2 cellular contexts compared by ENCODE assay signal in genomic region chr12:104576178-104576778, GRCh38.
A peak's percentile ranks its signal among the peaks of the same experiment; 100 is the strongest.
TF ChIP-seq lines count a peak whose summit lies in the region.

No MANE protein-coding gene starts in this region.

TF ChIP-seq in HepG2, 621 proteins besides CTCF, POLR2A, EP300 and RAD21:
- TF ChIP-seq ZNF629 (CRISPR knock-in tag; conservative IDR thresholded peaks at IDR 0.05): peak; percentile 69
- no peak for TF ChIP-seq ZXDC (CRISPR knock-in tag; IDR thresholded peaks at IDR 0.05)

TF ChIP-seq in K562, 482 proteins besides CTCF, POLR2A, EP300 and RAD21 (continues in another document):
- no peak for TF ChIP-seq ZNF766 (CRISPR knock-in tag; conservative IDR thresholded peaks at IDR 0.05)
- no peak for TF ChIP-seq RBM39 (optimal IDR thresholded peaks at IDR 0.05; ENCODE audit: low read depth, low read length)
- TF ChIP-seq ARID4B (CRISPR knock-in tag; IDR thresholded peaks at IDR 0.05): no peak
- no peak for TF ChIP-seq KAT7 (CRISPR knock-in tag; IDR thresholded peaks at IDR 0.05; ENCODE audit: borderline replicate concordance)
- TF ChIP-seq SRSF1 (IDR thresholded peaks at IDR 0.05; ENCODE audit: low read depth, low read length): no peak
- TF ChIP-seq KDM1A (IDR thresholded peaks at IDR 0.05): peak; percentile 85 to 94
- peak; percentile 97 for TF ChIP-seq BCOR (IDR thresholded peaks at IDR 0.05)
- peak in 1 of 2 experiments; percentile 91; a peak in 3 of 4 replicates for TF ChIP-seq RCOR1 (IDR thresholded peaks at IDR 0.05; ENCODE audit: borderline replicate concordance in 1 of 2, low read depth in 2 of 2, low read length in 2 of 2)
- TF ChIP-seq CEBPG (CRISPR knock-in tag; IDR thresholded peaks at IDR 0.05): no peak
- TF ChIP-seq CEBPG (tag; conservative IDR thresholded peaks at IDR 0.05 in 1 of 2, IDR thresholded peaks at IDR 0.05 in 1 of 2): no peak
- TF ChIP-seq ZNF184 (CRISPR knock-in tag; IDR thresholded peaks at IDR 0.05): no peak
- TF ChIP-seq HNRNPH1 (optimal IDR thresholded peaks at IDR 0.05; ENCODE audit: low read depth, low read length): no peak
- TF ChIP-seq ADNP (tag; IDR thresholded peaks at IDR 0.05): peak; percentile 99
- TF ChIP-seq NR4A1 (CRISPR knock-in tag; IDR thresholded peaks at IDR 0.05): no peak
- no peak for TF ChIP-seq NR4A1 (tag; IDR thresholded peaks at IDR 0.05)
- no peak for TF ChIP-seq NELFE (IDR thresholded peaks at IDR 0.05; ENCODE audit: insufficient read depth, insufficient read length)
- no peak for TF ChIP-seq ZNF280A (IDR thresholded peaks at IDR 0.05; ENCODE audit: low read depth, partially characterized antibody)
- TF ChIP-seq ASH1L (IDR thresholded peaks at IDR 0.05; ENCODE audit: borderline replicate concordance, low read depth, partially characterized antibody): no peak
- no peak for TF ChIP-seq CBFA2T3 (IDR thresholded peaks at IDR 0.05)
- no peak for TF ChIP-seq TCF3 (CRISPR knock-in tag; IDR thresholded peaks at IDR 0.05)
- TF ChIP-seq HDGF (IDR thresholded peaks at IDR 0.05): peak; percentile 74; the same call in 1 of the 2 replicates
- TF ChIP-seq MCM5 (IDR thresholded peaks at IDR 0.05; ENCODE audit: low read depth): no peak
- TF ChIP-seq STAT5B (CRISPR knock-in tag; IDR thresholded peaks at IDR 0.05): no peak
- no peak for TF ChIP-seq SMAD4 (CRISPR knock-in tag; conservative IDR thresholded peaks at IDR 0.05)
- no peak for TF ChIP-seq HMGXB4 (CRISPR knock-in tag; IDR thresholded peaks at IDR 0.05)
- TF ChIP-seq TRIM25 (IDR thresholded peaks at IDR 0.05; ENCODE audit: borderline replicate concordance): no peak
- TF ChIP-seq BACH1 (tag; IDR thresholded peaks at IDR 0.05): no peak
- no peak for TF ChIP-seq THAP12 (CRISPR knock-in tag; IDR thresholded peaks at IDR 0.05)
- no peak for TF ChIP-seq NFIC (IDR thresholded peaks at IDR 0.05)
- TF ChIP-seq CCNT2 (IDR thresholded peaks at IDR 0.05; ENCODE audit: borderline replicate concordance, extremely low read depth, insufficient read length, low read depth, low read length): no peak
- TF ChIP-seq MEF2A (IDR thresholded peaks at IDR 0.05; ENCODE audit: control insufficient read depth, low read depth, low read length): no peak
- TF ChIP-seq HES1 (IDR thresholded peaks at IDR 0.05; ENCODE audit: low read depth): no peak
- no peak for TF ChIP-seq MXI1 (IDR thresholded peaks at IDR 0.05; ENCODE audit: low read depth, low read length)
- no peak for TF ChIP-seq ID3 (CRISPR knock-in tag; IDR thresholded peaks at IDR 0.05)
- TF ChIP-seq ID3 (tag; IDR thresholded peaks at IDR 0.05): no peak
- TF ChIP-seq EWSR1 (IDR thresholded peaks at IDR 0.05; ENCODE audit: borderline replicate concordance, low read depth, partially characterized antibody): no peak
- TF ChIP-seq DLX4 (CRISPR knock-in tag; IDR thresholded peaks at IDR 0.05): no peak
- TF ChIP-seq ZNF165 (CRISPR knock-in tag; IDR thresholded peaks at IDR 0.05; ENCODE audit: borderline replicate concordance): no peak
- no peak for TF ChIP-seq HIVEP1 (CRISPR knock-in tag; IDR thresholded peaks at IDR 0.05)
- no peak for TF ChIP-seq ZNF232 (CRISPR knock-in tag; IDR thresholded peaks at IDR 0.05)
- no peak for TF ChIP-seq C11orf30 (IDR thresholded peaks at IDR 0.05; ENCODE audit: low read depth)
- TF ChIP-seq PHF20 (IDR thresholded peaks at IDR 0.05; ENCODE audit: partially characterized antibody): peak; percentile 56
- 0 out of 2 replicates have a peak, but pooled peaks have one; percentile 39 for TF ChIP-seq ESRRA (IDR thresholded peaks at IDR 0.05; ENCODE audit: borderline replicate concordance, low read depth)
- TF ChIP-seq TARDBP (IDR thresholded peaks at IDR 0.05): no peak
- no peak for TF ChIP-seq NFE2L1 (tag; IDR thresholded peaks at IDR 0.05; ENCODE audit: borderline replicate concordance, low read depth)
- no peak for TF ChIP-seq MEIS2 (IDR thresholded peaks at IDR 0.05; ENCODE audit: partially characterized antibody)
- no peak for TF ChIP-seq THRB (CRISPR knock-in tag; conservative IDR thresholded peaks at IDR 0.05)
